In the genomic region with DNA sequence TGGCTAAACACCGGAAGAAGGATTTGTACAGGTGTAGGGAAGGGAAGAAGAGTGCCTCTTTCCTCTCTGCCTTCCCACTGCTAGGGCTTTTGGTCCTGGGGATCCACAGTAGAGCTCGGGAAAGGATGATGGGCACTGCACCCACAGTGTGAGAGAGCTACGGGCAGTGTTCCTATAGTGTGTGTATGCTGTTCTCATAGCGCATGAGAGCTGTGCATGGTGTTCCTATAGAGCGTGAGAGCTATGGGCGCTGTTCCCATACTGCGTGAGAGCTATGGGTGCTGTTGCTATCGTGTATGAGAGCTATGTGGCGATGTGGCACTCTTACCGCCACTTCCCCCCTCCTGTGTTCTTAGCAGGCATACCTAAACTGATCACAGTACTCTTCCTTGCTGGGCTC, we compare ENCODE assay signal across 25 cellular contexts.
"Had no signal": no experiment of that assay in that cellular context is flagged by ENCODE, and none has a peak within 500 bp of the region (broad histone marks: within the 10 kb centered on the region; RNA-seq: fewer than 3 reads in every experiment).

No MANE protein-coding gene starts in this region.

- H3K79me2 ChIP-seq: hepatocyte, parathyroid adenoma had no signal

- H3K9ac ChIP-seq: neural progenitor cell, parathyroid adenoma had no signal

- H3K27ac Mint-ChIP-seq: mesothelial cell of epicardium; natural killer cell treated with Interleukin-12 subunit alpha and Interleukin-12 subunit beta and Interleukin-15 and Interleukin-18, amount 100 ng/mL, for 72 hours; neural progenitor cell; progenitor cell of endocrine pancreas; stimulated activated naive CD8-positive, alpha-beta T cell treated with anti-CD3 and anti-CD28 coated beads, Interleukin-15, Interleukin-2, amounts not matched to agents 100 ng/mL and 50 ng/mL, for 24 hours had no signal

- H3K9me3 Mint-ChIP-seq: natural killer cell treated with Interleukin-12 subunit alpha and Interleukin-12 subunit beta and Interleukin-15 and Interleukin-18, amount 100 ng/mL, for 72 hours; neural progenitor cell; stimulated activated naive CD8-positive, alpha-beta T cell treated with anti-CD3 and anti-CD28 coated beads, Interleukin-15, Interleukin-2, amounts not matched to agents 100 ng/mL and 50 ng/mL, for 24 hours had no signal

- ATAC-seq: esophagus mucosa, foreskin keratinocyte, gastroesophageal sphincter, heart left ventricle, left lobe of liver, mucosa of descending colon, right lobe of liver had no signal

- DNase-seq: dorsolateral prefrontal cortex; effector CD4-positive, alpha-beta T cell; foreskin keratinocyte; heart left ventricle; kidney; mesenchymal stem cell; mucosa of descending colon; naive B cell; right lobe of liver; small intestine; stimulated activated CD4-positive, alpha-beta T cell treated with anti-CD3 and anti-CD28 coated beads, Interleukin-15, amount 100 ng/mL, for 24 hours; stimulated activated CD4-positive, alpha-beta T cell treated with anti-CD3 and anti-CD28 coated beads, Interleukin-2, amount 100 ng/mL, for 48 hours; transverse colon had no signal

- H3K9me3 ChIP-seq: gastroesophageal sphincter, heart left ventricle, mucosa of descending colon, right lobe of liver, suprapubic skin, transverse colon had no signal

- H3K4me3 Mint-ChIP-seq: mesothelial cell of epicardium; naive B cell; natural killer cell treated with Interleukin-12 subunit alpha and Interleukin-12 subunit beta and Interleukin-15 and Interleukin-18, amount 100 ng/mL, for 72 hours; neural progenitor cell; stimulated activated naive CD8-positive, alpha-beta T cell treated with anti-CD3 and anti-CD28 coated beads, Interleukin-15, Interleukin-2, amounts not matched to agents 100 ng/mL and 50 ng/mL, for 24 hours had no signal

- H3K4me1 ChIP-seq: gastroesophageal sphincter, heart left ventricle, neural progenitor cell, parathyroid adenoma, right lobe of liver, suprapubic skin, transverse colon had no signal

- H3K4me3 ChIP-seq: dorsolateral prefrontal cortex, gastroesophageal sphincter, heart left ventricle, hepatocyte, mucosa of descending colon, neural progenitor cell, right lobe of liver, suprapubic skin, transverse colon had no signal

- H3K36me3 Mint-ChIP-seq: mesothelial cell of epicardium; natural killer cell treated with Interleukin-12 subunit alpha and Interleukin-12 subunit beta and Interleukin-15 and Interleukin-18, amount 100 ng/mL, for 72 hours; neural progenitor cell had no signal

- H3K4me1 Mint-ChIP-seq: mesothelial cell of epicardium, neural progenitor cell had no signal

- H3K4me2 ChIP-seq: hepatocyte, neural progenitor cell had no signal

- H3K36me3 ChIP-seq: gastroesophageal sphincter, heart left ventricle, neural progenitor cell, right lobe of liver, suprapubic skin, transverse colon had no signal

- H3K27me3 ChIP-seq: foreskin keratinocyte, gastroesophageal sphincter, hepatocyte, neural progenitor cell, right lobe of liver, suprapubic skin, transverse colon had no signal

- FAIRE-seq: colon, kidney, small intestine had no signal

- H3K27ac ChIP-seq: dorsolateral prefrontal cortex, foreskin keratinocyte, gastroesophageal sphincter, heart left ventricle, hepatocyte, neural progenitor cell, parathyroid adenoma, right lobe of liver, suprapubic skin, transverse colon had no signal

- H2AFZ ChIP-seq: hepatocyte, neural progenitor cell, parathyroid adenoma had no signal
